Comparison of ENCODE assay signal across 14 cellular contexts in genomic region chr7:150900675-150901074, GRCh38. TPM values are rescaled to one million over a fixed set of nuclear protein-coding genes. Genes with fewer than 3 reads are reported as not detected.
DNase-seq lines count a peak whose midpoint lies in the region; TF ChIP-seq lines count a peak whose summit lies in the region.
"Had no signal": no experiment of that assay in that cellular context is flagged by ENCODE, and none has a peak within 500 bp of the region (broad histone marks: within the 10 kb centered on the region; RNA-seq: fewer than 3 reads in every experiment).

No MANE protein-coding gene starts in this region.

- peak; percentile 36 for DNase-seq in RPMI8226
- DNase-seq in esophagus muscularis mucosa (ENCODE audit: extremely low spot score), result peak; percentile 80
- no peak for DNase-seq in nephron progenitor cell
- DNase-seq in transverse colon, result no peak
- no peak for DNase-seq in cardiac septum (ENCODE audit: low spot score)
- DNase-seq in ACHN, result no peak
- no peak for DNase-seq in activated CD8-positive, alpha-beta memory T cell treated with anti-CD3 and anti-CD28 coated beads for 24 hours
- DNase-seq: CD4-positive, CD25-positive, alpha-beta regulatory T cell; GOT3; MG63; SIG-M5 had no signal

- H3K9me3 ChIP-seq in esophagus muscularis mucosa (no peaks in the 10 kb centered on the region), transverse colon (no peaks in the 10 kb centered on the region)
- H3K9me3 ChIP-seq: Caco-2, MG63 had no signal

- no peak for TF ChIP-seq CTCF in esophagus muscularis mucosa (IDR thresholded peaks at IDR 0.05)
- TF ChIP-seq CTCF in nephron progenitor cell (IDR thresholded peaks at IDR 0.05), result no peak
- no peak for TF ChIP-seq CTCF in transverse colon (IDR thresholded peaks at IDR 0.05)

- in situ Hi-C loops in transverse colon (cut with MboI; ENCODE audit: low pct_ligation_motif_present in 1 of 4, low pct_unique_long_range_greater_than_20kb in 1 of 4, low sequenced_read_pairs in 3 of 4) (no loop called here), ACHN (cut with HindIII; ENCODE audit: low pct_ligation_motif_present, low pct_unique_long_range_greater_than_20kb, low sequenced_read_pairs) (no loop called here)

- TF ChIP-seq POLR2A in esophagus muscularis mucosa (IDR thresholded peaks at IDR 0.05; ENCODE audit: low read depth) (no peak), transverse colon (IDR thresholded peaks at IDR 0.05) (no peak)

- no peaks in the 10 kb centered on the region for H3K36me3 ChIP-seq in esophagus muscularis mucosa
- H3K36me3 ChIP-seq in transverse colon, result no peaks in the 10 kb centered on the region
- H3K36me3 ChIP-seq: MG63 had no signal

- H3K27me3 ChIP-seq in esophagus muscularis mucosa (peaks cover 0 to 26% (median 0%) of the 10 kb centered on the region in 4 donors), transverse colon (peaks cover 5% of the 10 kb centered on the region)
- H3K27me3 ChIP-seq: MG63 had no signal

- TF ChIP-seq EP300 in esophagus muscularis mucosa (IDR thresholded peaks at IDR 0.05), result no peak
- no peak for TF ChIP-seq EP300 in transverse colon (IDR thresholded peaks at IDR 0.05; ENCODE audit: low read depth)

- intact Hi-C loops in esophagus muscularis mucosa (cut with DNase I), result loop anchor here (5.0 kb wide), 1 partner anchor 57 kb away; no protein-coding TSS in a partner anchor
- intact Hi-C loops in transverse colon (cut with DNase I; ENCODE audit: low total_unique reads), result no loop called here
- intact Hi-C loops in cardiac septum (cut with DNase I), result loop anchor here (5.0 kb wide), 3 partner anchors 42 to 212 kb away; no protein-coding TSS in a partner anchor

- peak overlapping the region; percentile 46 for H3K4me3 Mint-ChIP-seq in nephron progenitor cell
- H3K4me3 Mint-ChIP-seq: B cell; CD4-positive, CD25-positive, alpha-beta regulatory T cell had no signal

- H3K27me3 Mint-ChIP-seq in nephron progenitor cell (ENCODE audit: low read depth, poor library complexity), result peaks cover 26% of the 10 kb centered on the region

- H3K4me1 ChIP-seq in esophagus muscularis mucosa (peaks cover 23 to 50% (median 46%) of the 10 kb centered on the region in 4 donors), transverse colon (peaks cover 28 to 56% (median 44%) of the 10 kb centered on the region in 4 donors)

- H3K27ac ChIP-seq in esophagus muscularis mucosa (replicated peaks in 1 of 4), result no peak overlapping the region
- H3K27ac ChIP-seq in transverse colon, result peak overlapping the region; percentile 73 to 78 (median 78)

- H3K27ac Mint-ChIP-seq in nephron progenitor cell, result no peak overlapping the region
- H3K27ac Mint-ChIP-seq: B cell had no signal

- H3K4me3 ChIP-seq in esophagus muscularis mucosa (no peak overlapping the region), transverse colon (no peak overlapping the region)
- H3K4me3 ChIP-seq: MG63 had no signal

- peaks cover 39% of the 10 kb centered on the region for H3K4me1 Mint-ChIP-seq in nephron progenitor cell

- no peaks in the 10 kb centered on the region for H3K9me3 Mint-ChIP-seq in nephron progenitor cell
- H3K9me3 Mint-ChIP-seq: CD4-positive, CD25-positive, alpha-beta regulatory T cell had no signal

- WGBS in esophagus muscularis mucosa, result 79% methylated on average over 8 of the region's 8 CpGs
- 60 to 62% methylated on average over 3 to 8 of the region's 8 CpGs for WGBS in transverse colon (ENCODE audit: low coverage in 1 of 2), 2 donors

- no peaks in the 10 kb centered on the region for H3K36me3 Mint-ChIP-seq in nephron progenitor cell (ENCODE audit: low read depth)
- H3K36me3 Mint-ChIP-seq: CD4-positive, CD25-positive, alpha-beta regulatory T cell had no signal

RNA-seq across cellular contexts. Expression of gene AOC1, which starts 48.4 kb away (rescaled TPM):
- total RNA-seq in esophagus muscularis mucosa (under 1 TPM in 3 of 4 donors, not detected in 1; 0.23 to 0.45 (median 0.33) TPM), transverse colon (100 to 1,000 TPM; 143 to 687 (median 427) TPM), cardiac septum (0.43 TPM)
- total RNA-seq: B cell; CD4-positive, CD25-positive, alpha-beta regulatory T cell; RPMI7951 had no signal

Comparison
In these comparisons a context has a peak if more than half of its experiments do, and no peak if none do; other contexts are left out.
1. DNase-seq: peak in RPMI8226 (single experiment) and esophagus muscularis mucosa (single experiment); none in nephron progenitor cell (single experiment), transverse colon (single experiment), cardiac septum (single experiment), ACHN (single experiment) and activated CD8-positive, alpha-beta memory T cell treated with anti-CD3 and anti-CD28 coated beads for 24 hours (single experiment).
2. H3K27ac ChIP-seq: peak in transverse colon (4 of 4); none in esophagus muscularis mucosa (0 of 4).
3. RNA of gene AOC1, which starts 48.4 kb away (total RNA-seq): 143 to 687 TPM in transverse colon; 0.43 TPM in cardiac septum (single experiment) and 0.23 to 0.45 TPM in esophagus muscularis mucosa; every median in the first group is over 10 times any median in the second.